Comparison of ENCODE assay signal across 8 cellular contexts in genomic region chr2:36597532-36598377, GRCh38. TPM values are rescaled to one million over a fixed set of nuclear protein-coding genes. Genes with fewer than 3 reads are reported as not detected.
DNase-seq lines count a peak whose midpoint lies in the region; ATAC-seq and TF ChIP-seq lines count a peak whose summit lies in the region.

Gene FEZ2 (minus strand): TSS chr2:36598168. CDS start chr2:36598142, 26 bp downstream.

- no peaks in the 10 kb centered on the region for H3K27me3 Mint-ChIP-seq in activated T-helper 17 cell treated with anti-CD3 and anti-CD28 coated beads, Interleukin-2, amount 50 U/mL, for 72 hours
- no peaks in the 10 kb centered on the region for H3K27me3 Mint-ChIP-seq in naive thymus-derived CD4-positive, alpha-beta T cell

- peak within 1 kb of the TSS; percentile 80 for H3K4me2 ChIP-seq in fibroblast of lung (ENCODE audit: extremely low read depth, insufficient read depth, low read length)

- H3K9me3 ChIP-seq in HUES64 (ENCODE audit: insufficient read depth, low read depth, low read length) (no peaks in the 10 kb centered on the region), fibroblast of lung (ENCODE audit: control insufficient read depth, insufficient read depth, low read depth, low read length) (no peaks in the 10 kb centered on the region)
- no peaks in the 10 kb centered on the region for H3K9me3 ChIP-seq in naive thymus-derived CD4-positive, alpha-beta T cell (ENCODE audit: control insufficient read depth in 2 of 3, low read length in 3 of 3)

- H3K4me1 Mint-ChIP-seq in activated T-helper 17 cell treated with anti-CD3 and anti-CD28 coated beads, Interleukin-2, amount 50 U/mL, for 72 hours, result peaks cover 16% of the 10 kb centered on the region
- peaks cover 26 to 45% (median 35%) of the 10 kb centered on the region in 7 donors for H3K4me1 Mint-ChIP-seq in naive thymus-derived CD4-positive, alpha-beta T cell

- H3K36me3 Mint-ChIP-seq in activated T-helper 17 cell treated with anti-CD3 and anti-CD28 coated beads, Interleukin-2, amount 50 U/mL, for 72 hours (ENCODE audit: low read depth), result no peaks in the 10 kb centered on the region
- peaks cover 0 to 13% (median 0%) of the 10 kb centered on the region in 5 donors for H3K36me3 Mint-ChIP-seq in naive thymus-derived CD4-positive, alpha-beta T cell

- H3K9me3 Mint-ChIP-seq in activated T-helper 17 cell treated with anti-CD3 and anti-CD28 coated beads, Interleukin-2, amount 50 U/mL, for 72 hours, result no peaks in the 10 kb centered on the region
- no peaks in the 10 kb centered on the region for H3K9me3 Mint-ChIP-seq in naive thymus-derived CD4-positive, alpha-beta T cell

- peak within 1 kb of the TSS; percentile 92 for H3K4me3 Mint-ChIP-seq in activated T-helper 17 cell treated with anti-CD3 and anti-CD28 coated beads, Interleukin-2, amount 50 U/mL, for 72 hours
- peak within 1 kb of the TSS; percentile 91 to 98 (median 92) for H3K4me3 Mint-ChIP-seq in naive thymus-derived CD4-positive, alpha-beta T cell

- POLR2A ChIA-PET in naive thymus-derived CD4-positive, alpha-beta T cell (lab: Charles Lee), result no interaction called here

- H3K27ac Mint-ChIP-seq in activated T-helper 17 cell treated with anti-CD3 and anti-CD28 coated beads, Interleukin-2, amount 50 U/mL, for 72 hours, result peak within 1 kb of the TSS; percentile 79
- H3K27ac Mint-ChIP-seq in naive thymus-derived CD4-positive, alpha-beta T cell, result peak within 1 kb of the TSS; percentile 69 to 97 (median 83)

- peak within 1 kb of the TSS; percentile 89 for H2AFZ ChIP-seq in fibroblast of lung (ENCODE audit: low read length)

- peak; percentile 100 for ATAC-seq in GM21526 (IDR thresholded peaks at IDR 0.05; ENCODE audit: low FRiP score, unreplicated experiment)
- ATAC-seq in activated T-helper 17 cell treated with anti-CD3 and anti-CD28 coated beads, Interleukin-2, amount 50 U/mL, for 72 hours (replicated peaks), result peak; percentile 97
- peak; percentile 92 for ATAC-seq in naive thymus-derived CD4-positive, alpha-beta T cell

- peak; percentile 45 for DNase-seq in DMS153 treated with DMSO at 0.1 percent for 48 hours (lab: John Stamatoyannopoulos, UW; ENCODE audit: unreplicated experiment)
- peak; percentile 88 for DNase-seq in RKO (ENCODE audit: low spot score)
- DNase-seq in fibroblast of lung (ENCODE audit: low read depth in 2 of 2), result peak; percentile 74 to 81
- DNase-seq in naive thymus-derived CD4-positive, alpha-beta T cell, result peak; percentile 24 to 80 (median 41)
- DNase-seq in stimulated activated naive CD4-positive, alpha-beta T cell (lab: John Stamatoyannopoulos, UW), result peak; percentile 17 to 59 (median 37)

- WGBS in HUES64, result under 1% methylated on average over 81 of the region's 81 CpGs

- peaks cover 45% of the 10 kb centered on the region for H3K79me2 ChIP-seq in fibroblast of lung (ENCODE audit: control insufficient read depth, insufficient read depth, low read length)

- H3K4me3 ChIP-seq in HUES64 (ENCODE audit: low read length) (peak within 1 kb of the TSS; percentile 69), fibroblast of lung (replicated peaks in 1 of 4; ENCODE audit: control extremely low read depth in 1 of 4, insufficient read depth in 1 of 4, low read depth in 3 of 4, low read length in 4 of 4) (peak within 1 kb of the TSS; percentile 53 to 89 (median 79))
- H3K4me3 ChIP-seq in naive thymus-derived CD4-positive, alpha-beta T cell (ENCODE audit: low read length), result peak within 1 kb of the TSS; percentile 63

- no peak for TF ChIP-seq CTCF in fibroblast of lung (conservative IDR thresholded peaks at IDR 0.05 in 1 of 2, IDR thresholded peaks at IDR 0.05 in 1 of 2; ENCODE audit: low read depth in 1 of 2, low read length in 2 of 2)

- H3K36me3 ChIP-seq in HUES64 (ENCODE audit: insufficient read depth, low read length), result no peaks in the 10 kb centered on the region
- H3K36me3 ChIP-seq in fibroblast of lung (ENCODE audit: control insufficient read depth, insufficient read depth, low read length), result no peaks in the 10 kb centered on the region
- H3K36me3 ChIP-seq in naive thymus-derived CD4-positive, alpha-beta T cell (ENCODE audit: control insufficient read depth in 2 of 3, insufficient read depth in 3 of 3, low read length in 3 of 3), result peaks cover 0 to 4% (median 0%) of the 10 kb centered on the region in 3 experiments

- H3K9ac ChIP-seq in HUES64 (ENCODE audit: low read depth, low read length) (peak within 1 kb of the TSS; percentile 66), fibroblast of lung (ENCODE audit: insufficient read depth, low read length) (peak within 1 kb of the TSS; percentile 88)

- H3K27me3 ChIP-seq in HUES64 (ENCODE audit: insufficient read depth, low read length) (peaks cover 18% of the 10 kb centered on the region), fibroblast of lung (ENCODE audit: control insufficient read depth, insufficient read depth, low read length) (no peaks in the 10 kb centered on the region)
- no peaks in the 10 kb centered on the region for H3K27me3 ChIP-seq in naive thymus-derived CD4-positive, alpha-beta T cell (ENCODE audit: control insufficient read depth in 2 of 2, insufficient read depth in 2 of 2, low read length in 2 of 2)

- H3K27ac ChIP-seq in HUES64 (ENCODE audit: low read depth, low read length) (peak within 1 kb of the TSS; percentile 88; the same call in 1 of the 2 replicates), fibroblast of lung (ENCODE audit: insufficient read depth, low read length) (peak within 1 kb of the TSS; percentile 74)
- peak within 1 kb of the TSS; percentile 60 for H3K27ac ChIP-seq in naive thymus-derived CD4-positive, alpha-beta T cell (ENCODE audit: low read depth, low read length)

- H4K20me1 ChIP-seq in fibroblast of lung (ENCODE audit: control insufficient read depth, extremely low read depth, insufficient read depth, low read length), result no peaks in the 10 kb centered on the region

- intact Hi-C loops in naive thymus-derived CD4-positive, alpha-beta T cell (cut with micrococcal nuclease), result loop anchor here in 1 of 2 donors (1.0 to 5.0 kb wide), 3 partner anchors 242 to 370 kb away; partner anchors contain the start of genes CRIM1 and STRN

- H3K4me1 ChIP-seq in HUES64 (ENCODE audit: insufficient read depth, low read length) (0 out of 2 replicates have a peak, but pooled peaks cover 4% of the 10 kb centered on the region), fibroblast of lung (ENCODE audit: control insufficient read depth, extremely low read depth, insufficient read depth, low read length) (no peaks in the 10 kb centered on the region)
- H3K4me1 ChIP-seq in naive thymus-derived CD4-positive, alpha-beta T cell (ENCODE audit: control insufficient read depth in 2 of 2, insufficient read depth in 2 of 2, low read length in 2 of 2), result peaks cover 9 to 16% of the 10 kb centered on the region in 2 donors

- CTCF ChIA-PET in naive thymus-derived CD4-positive, alpha-beta T cell (lab: Charles Lee), result no interaction called here

RNA-seq across cellular contexts. Expression of gene FEZ2, which starts in this region (rescaled TPM):
- polyA plus RNA-seq in HUES64 (2013, experiment 1 of 2), result 21.7 TPM
- polyA plus RNA-seq in HUES64 (2013, experiment 2 of 2), result 34.9 TPM
- total RNA-seq in activated T-helper 17 cell treated with anti-CD3 and anti-CD28 coated beads, Interleukin-2, amount 50 U/mL, for 72 hours, result 10 to 100 TPM; 10.2 to 16.3 TPM
- total RNA-seq in fibroblast of lung, result 55.2 and 64.7 TPM in 2 replicates
- 59.7 and 86.9 TPM in 2 replicates for polyA plus RNA-seq in fibroblast of lung
- 56.6 and 73.1 TPM in 2 replicates for polyA plus RNA-seq in fibroblast of lung (2012)
- 4.0 and 7.9 TPM in 2 replicates for polyA minus RNA-seq in fibroblast of lung (ENCODE audit: low replicate concordance)
- 10 to 100 TPM; 11.2 to 21.9 (median 14.0) TPM for total RNA-seq in naive thymus-derived CD4-positive, alpha-beta T cell
- polyA plus RNA-seq in naive thymus-derived CD4-positive, alpha-beta T cell, result 1 to 10 TPM; 1.7 to 2.9 TPM

Comparison
In these comparisons a context has a peak if more than half of its experiments do, and no peak if none do; other contexts are left out.
1. Peak in every context shown above with its lines: DNase-seq, ATAC-seq, H3K4me3 ChIP-seq and H3K27ac ChIP-seq.
2. RNA of gene FEZ2 (polyA plus RNA-seq): 56.6 to 86.9 TPM in fibroblast of lung; 1.7 to 2.9 TPM in naive thymus-derived CD4-positive, alpha-beta T cell; every median in the first group is over 10 times any median in the second.
3. DNase-seq: peak in every context shown above with its lines; median percentile 88 in RKO; 78 in fibroblast of lung; 45 in DMS153 treated with DMSO at 0.1 percent for 48 hours; 41 in naive thymus-derived CD4-positive, alpha-beta T cell; 37 in stimulated activated naive CD4-positive, alpha-beta T cell.